ENCODE assay signal across 8 cellular contexts in genomic region chr4:150078041-150078995, GRCh38. TPM values are rescaled to one million over a fixed set of nuclear protein-coding genes. Genes with fewer than 3 reads are reported as not detected.
A peak's percentile ranks its signal among the peaks of the same experiment; 100 is the strongest.
DNase-seq lines count a peak whose midpoint lies in the region; ATAC-seq and TF ChIP-seq lines count a peak whose summit lies in the region.

DCLK2 (plus strand) TSS chr4:150078445; CDS start chr4:150079028, 583 bp downstream.

- intact Hi-C loops in ascending aorta (cut with DNase I) (loop anchor here (1.0 to 5.0 kb wide), 6 partner anchors 20 to 158 kb away; no protein-coding TSS in a partner anchor), left cardiac atrium (cut with DNase I) (loop anchor here in 1 of 2 donors (5.0 to 10.0 kb wide), 2 partner anchors 96 to 129 kb away; no protein-coding TSS in a partner anchor), ovary (cut with DNase I) (loop anchor here in 2 of 4 donors (10.0 kb wide), 2 partner anchors 126 to 136 kb away; no protein-coding TSS in a partner anchor)

- H3K27me3 ChIP-seq in ascending aorta (no peaks in the 10 kb centered on the region), ovary (no peaks in the 10 kb centered on the region)

- peak; percentile 42 for DNase-seq in DMS79 (lab: John Stamatoyannopoulos, UW)
- peak; percentile 57 for DNase-seq in NCI-H510A treated with DMSO at 0.1 percent for 48 hours (lab: John Stamatoyannopoulos, UW)
- peak in 1 of 2 donors; percentile 91 for DNase-seq in ascending aorta (ENCODE audit: low spot score in 2 of 2)
- DNase-seq in left cardiac atrium: peak; percentile 87
- peak; percentile 86 to 94 (median 92) for DNase-seq in ovary
- DNase-seq in SIG-M5 (lab: John Stamatoyannopoulos, UW): no peak

- H3K4me3 ChIP-seq in ascending aorta (peak within 1 kb of the TSS; percentile 86 to 89), ovary (peak within 1 kb of the TSS; percentile 57)

- no peak for TF ChIP-seq EP300 in ovary (IDR thresholded peaks at IDR 0.05)

- 0 to 1% (median 1%) methylated on average over 23 to 118 of the region's 119 CpGs for WGBS in ovary, 3 donors

- H3K9me3 ChIP-seq in ascending aorta (no peaks in the 10 kb centered on the region), ovary (no peaks in the 10 kb centered on the region)

- H3K36me3 ChIP-seq in ascending aorta (no peaks in the 10 kb centered on the region), ovary (no peaks in the 10 kb centered on the region)

- H3K4me1 ChIP-seq in ascending aorta: peaks cover 3 to 12% of the 10 kb centered on the region in 2 donors
- peaks cover 4% of the 10 kb centered on the region for H3K4me1 ChIP-seq in ovary (ENCODE audit: insufficient read depth)

- TF ChIP-seq CTCF in ascending aorta (IDR thresholded peaks at IDR 0.05) (no peak), ovary (IDR thresholded peaks at IDR 0.05) (peak in 1 of 3 donors; percentile 17)

- peak; percentile 21 for TF ChIP-seq POLR2A in ovary (IDR thresholded peaks at IDR 0.05)

- ATAC-seq in HG02798 (IDR thresholded peaks at IDR 0.05; ENCODE audit: poor library complexity, unreplicated experiment) (peak; percentile 31), left cardiac atrium (peak; percentile 93), HG03095 (IDR thresholded peaks at IDR 0.05; ENCODE audit: unreplicated experiment) (no peak)

- H3K27ac ChIP-seq in ascending aorta (peak within 1 kb of the TSS; percentile 89), ovary (peak within 1 kb of the TSS; percentile 83 to 93)

RNA-seq across cellular contexts. Expression of gene DCLK2, which starts in this region (rescaled TPM):
- 34.2 TPM for total RNA-seq in ascending aorta
- 1 to 10 TPM; 7.7 to 9.9 TPM for total RNA-seq in left cardiac atrium
- 1 to 10 TPM; 4.4 to 9.8 (median 7.2) TPM for total RNA-seq in ovary
- 1 to 10 TPM; 5.0 to 8.0 TPM for polyA plus RNA-seq in ovary
